ENCODE assay signal across 27 cellular contexts in genomic region chr9:35432076-35432475, GRCh38.
"Had no signal": no experiment of that assay in that cellular context is flagged by ENCODE, and none has a peak within 500 bp of the region (broad histone marks: within the 10 kb centered on the region; RNA-seq: fewer than 3 reads in every experiment).

No MANE protein-coding gene starts in this region.

- H3K36me3 ChIP-seq: adrenal gland, ascending aorta, gastrocnemius medialis, heart left ventricle had no signal

- DNase-seq: activated CD4-positive, alpha-beta memory T cell treated with anti-CD3 and anti-CD28 coated beads for 36 hours; activated CD4-positive, alpha-beta T cell treated with anti-CD3 and anti-CD28 coated beads for 36 hours; activated CD4-positive, alpha-beta T cell treated with anti-CD3 and anti-CD28 coated beads, Interleukin-2, amount 10 ng/mL, durations not matched to agents 24 days and 14 days; activated CD4-positive, CD25-positive, alpha-beta regulatory T cell; activated CD4-positive, CD25-positive, alpha-beta regulatory T cell treated with anti-CD3 and anti-CD28 coated beads, Interleukin-2, amount 50 U/mL, for 72 hours; activated CD8-positive, alpha-beta memory T cell treated with anti-CD3 and anti-CD28 coated beads, Interleukin-2, amount 10 ng/mL, durations not matched to agents 7 days and 5 days; activated CD8-positive, alpha-beta memory T cell treated with anti-CD3 and anti-CD28 coated beads, Interleukin-2, amount 50 U/mL, for 4 hours; activated CD8-positive, alpha-beta T cell treated with anti-CD3 and anti-CD28 coated beads, Interleukin-2, amount 10 ng/mL, durations not matched to agents 7 days and 5 days; activated effector memory CD4-positive, alpha-beta T cell treated with anti-CD3 and anti-CD28 coated beads, Interleukin-2, amount 50 U/mL, for 16 hours; activated naive CD4-positive, alpha-beta T cell treated with anti-CD3 and anti-CD28 coated beads for 36 hours; activated naive CD8-positive, alpha-beta T cell treated with anti-CD3 and anti-CD28 coated beads for 36 hours; activated naive CD8-positive, alpha-beta T cell treated with anti-CD3 and anti-CD28 coated beads, Interleukin-2, amount 50 U/mL, for 24 hours; activated T-cell treated with anti-CD3 and anti-CD28 coated beads, Interleukin-2, amount 50 U/mL, for 1 hour; activated T-cell treated with anti-CD3 and anti-CD28 coated beads, Interleukin-2, amount 50 U/mL, for 48 hours; adrenal gland; amygdala; caudate nucleus; cortex of kidney; dermis blood vessel endothelial cell; effector CD4-positive, alpha-beta T cell; effector memory CD8-positive, alpha-beta T cell; gastrocnemius medialis; glutamatergic neuron; heart left ventricle; T-helper 2 cell had no signal

- H3K27me3 ChIP-seq: ascending aorta, gastrocnemius medialis, heart left ventricle had no signal

- H3K4me3 ChIP-seq: adrenal gland, ascending aorta, gastrocnemius medialis, heart left ventricle had no signal

- H3K9me3 ChIP-seq: adrenal gland, ascending aorta had no signal

- H3K27ac ChIP-seq: adrenal gland, ascending aorta, foreskin keratinocyte, gastrocnemius medialis, heart left ventricle had no signal

- H3K4me1 ChIP-seq: adrenal gland, ascending aorta, foreskin keratinocyte, gastrocnemius medialis, heart left ventricle had no signal
